Comparison of ENCODE assay signal across 15 cellular contexts in genomic region chr16:28183441-28183840, GRCh38. TPM values are rescaled to one million over a fixed set of nuclear protein-coding genes. Genes with fewer than 3 reads are reported as not detected.
DNase-seq lines count a peak whose midpoint lies in the region; ATAC-seq, FAIRE-seq and TF ChIP-seq lines count a peak whose summit lies in the region.
"Had no signal": no experiment of that assay in that cellular context is flagged by ENCODE, and none has a peak within 500 bp of the region (broad histone marks: within the 10 kb centered on the region; RNA-seq: fewer than 3 reads in every experiment).

No MANE protein-coding gene starts in this region.

- no peaks in the 10 kb centered on the region for H3K9me3 Mint-ChIP-seq in activated T-cell treated with anti-CD3 and anti-CD28 coated beads, Interleukin-2, amount 50 U/mL, for 24 hours
- H3K9me3 Mint-ChIP-seq in activated T-cell treated with anti-CD3 and anti-CD28 coated beads, Interleukin-2, amount 50 U/mL, for 4 hours = peaks cover 8% of the 10 kb centered on the region
- H3K9me3 Mint-ChIP-seq in stimulated activated effector memory CD8-positive, alpha-beta T cell treated with anti-CD3 and anti-CD28 coated beads, Interleukin-12 subunit alpha, Interleukin-12 subunit beta, amount 100 ng/mL, for 72 hours = no peaks in the 10 kb centered on the region

- peak overlapping the region; percentile 3 for H2BK5ac ChIP-seq in IMR-90 (ENCODE audit: low read depth, low read length, poor library complexity, severe bottlenecking)

- H3K4ac ChIP-seq in IMR-90 (ENCODE audit: low read depth, low read length) = peak overlapping the region; percentile 52; the same call in 1 of the 2 replicates

- no peak overlapping the region for H2BK15ac ChIP-seq in IMR-90 (ENCODE audit: low read depth, low read length)

- H3K36me3 ChIP-seq in IMR-90 (ENCODE audit: control insufficient read depth, insufficient read depth, low read length) (peaks cover 3% of the 10 kb centered on the region), K562 (ENCODE audit: control insufficient read depth, insufficient read depth, low read length) (peaks cover 60% of the 10 kb centered on the region), H7 (replicated peaks; ENCODE audit: control insufficient read depth, insufficient read depth, low read length) (no peaks in the 10 kb centered on the region)
- H3K36me3 ChIP-seq: ovary had no signal

- no peak for ATAC-seq in activated T-cell treated with anti-CD3 and anti-CD28 coated beads, Interleukin-2, amount 50 U/mL, for 4 hours
- ATAC-seq in IMR-90 (ENCODE audit: low read depth) (no peak), K562 (no peak)
- ATAC-seq in stimulated activated effector memory CD8-positive, alpha-beta T cell treated with anti-CD3 and anti-CD28 coated beads, Interleukin-12 subunit alpha, Interleukin-12 subunit beta, amount 100 ng/mL, for 72 hours = no peak
- ATAC-seq: foreskin keratinocyte had no signal

- peak overlapping the region in 1 of 2 experiments; percentile 6; a peak in 1 of 4 replicates for H4K8ac ChIP-seq in IMR-90 (ENCODE audit: low read depth in 2 of 2, low read length in 2 of 2)

- H4K5ac ChIP-seq in IMR-90 (ENCODE audit: low read depth, low read length) = peak overlapping the region; percentile 83

- 0 out of 2 replicates have a peak overlapping the region, but pooled peaks have one; percentile 21 for H3K23ac ChIP-seq in IMR-90 (ENCODE audit: low read depth, low read length)

- no peak overlapping the region for H2BK20ac ChIP-seq in IMR-90 (ENCODE audit: low read depth, low read length)

- DNase-seq in activated T-cell treated with anti-CD3 and anti-CD28 coated beads, Interleukin-2, amount 50 U/mL, for 24 hours = no peak
- no peak for DNase-seq in activated T-cell treated with anti-CD3 and anti-CD28 coated beads, Interleukin-2, amount 50 U/mL, for 4 hours
- DNase-seq in IMR-90 (no peak), K562 (ENCODE audit: extremely low read depth in 1 of 4, low spot score in 3 of 4) (no peak), COLO668 (lab: John Stamatoyannopoulos, UW; ENCODE audit: unreplicated experiment) (no peak), H7 (no peak), dedifferentiated amniotic fluid mesenchymal stem cell (ENCODE audit: extremely low spot score) (no peak)
- DNase-seq in stimulated activated effector memory CD8-positive, alpha-beta T cell treated with anti-CD3 and anti-CD28 coated beads, Interleukin-12 subunit alpha, Interleukin-12 subunit beta, amount 100 ng/mL, for 72 hours (ENCODE audit: low spot score in 2 of 2) = no peak
- DNase-seq: activated effector memory CD4-positive, alpha-beta T cell treated with Interleukin-2 at 50 U/mL for 16 hours; DND-41; effector CD8-positive, alpha-beta T cell; foreskin keratinocyte had no signal

- CTCF ChIA-PET in IMR-90 (lab: Yijun Ruan, JAX) (interaction anchor here (0.9 to 1.0 kb wide), 2 partner anchors 8 to 10 kb away, joined by 3 read pairs; no protein-coding TSS in a partner anchor), K562 (lab: Yijun Ruan, JAX; ENCODE audit: low intra/inter-chr PET ratio) (no interaction called here)

- H3K27me3 ChIP-seq in IMR-90 (ENCODE audit: control insufficient read depth, insufficient read depth, low read length) (no peaks in the 10 kb centered on the region), K562 (ENCODE audit: control insufficient read depth in 2 of 2, insufficient read depth in 2 of 2, low read length in 2 of 2) (no peaks in the 10 kb centered on the region), H7 (ENCODE audit: control insufficient read depth, insufficient read depth, low read length) (no peaks in the 10 kb centered on the region)
- H3K27me3 ChIP-seq: foreskin keratinocyte, ovary had no signal

- H3K27ac ChIP-seq in IMR-90 (ENCODE audit: insufficient read depth, low read length) = peak overlapping the region; percentile 71; the same call in 1 of the 2 replicates
- peak overlapping the region; percentile 50; the same call in 1 of the 3 replicates for H3K27ac ChIP-seq in K562 (ENCODE audit: extremely low read depth, low read depth, low read length)
- H3K27ac ChIP-seq: foreskin keratinocyte, ovary had no signal

- TF ChIP-seq RAD21 in IMR-90 (IDR thresholded peaks at IDR 0.05; ENCODE audit: low read length) = no peak
- TF ChIP-seq RAD21 in K562 (CRISPR knock-in tag; conservative IDR thresholded peaks at IDR 0.05 in 1 of 2, IDR thresholded peaks at IDR 0.05 in 1 of 2) = no peak

- H2AK9ac ChIP-seq in IMR-90 (replicated peaks; ENCODE audit: low read depth, low read length, poor library complexity) = no peak overlapping the region

- peak overlapping the region; percentile 91 for H3K18ac ChIP-seq in IMR-90 (ENCODE audit: low read depth, low read length)

- peaks cover 96% of the 10 kb centered on the region for H3K79me2 ChIP-seq in K562 (ENCODE audit: control insufficient read depth, insufficient read depth, low read length)

- TF ChIP-seq CTCF in IMR-90 (conservative IDR thresholded peaks at IDR 0.05; ENCODE audit: low read depth, low read length) = no peak
- no peak for TF ChIP-seq CTCF in K562 (IDR thresholded peaks at IDR 0.05 in 2 of 3, conservative IDR thresholded peaks at IDR 0.05 in 1 of 3; ENCODE audit: insufficient read depth in 2 of 3, low read depth in 1 of 3, low read length in 3 of 3)

- H3K4me1 ChIP-seq in IMR-90 (ENCODE audit: control insufficient read depth, insufficient read depth, low read length) = peaks cover 42% of the 10 kb centered on the region
- peaks cover 9 to 52% of the 10 kb centered on the region in 2 experiments for H3K4me1 ChIP-seq in K562 (replicated peaks in 1 of 2; ENCODE audit: control insufficient read depth in 2 of 2, insufficient read depth in 2 of 2, low read length in 2 of 2)

- H4K20me1 ChIP-seq in IMR-90 (ENCODE audit: insufficient read depth, low read length) = peaks cover 38% of the 10 kb centered on the region
- H4K20me1 ChIP-seq in K562 (replicated peaks; ENCODE audit: control insufficient read depth, insufficient read depth, low read length) = peaks cover 41% of the 10 kb centered on the region

- H4K91ac ChIP-seq in IMR-90 (ENCODE audit: insufficient read depth, low read depth, low read length) = no peak overlapping the region

- intact Hi-C loops in IMR-90 (cut with micrococcal nuclease) (no loop called here), K562 (cut with micrococcal nuclease) (no loop called here)

- no peaks in the 10 kb centered on the region for H3K27me3 Mint-ChIP-seq in activated T-cell treated with anti-CD3 and anti-CD28 coated beads, Interleukin-2, amount 50 U/mL, for 24 hours
- no peaks in the 10 kb centered on the region for H3K27me3 Mint-ChIP-seq in activated T-cell treated with anti-CD3 and anti-CD28 coated beads, Interleukin-2, amount 50 U/mL, for 4 hours (ENCODE audit: low read depth)

- WGBS in IMR-90 (ENCODE audit: extremely low coverage in 2 of 2, insufficient read length in 1 of 2), 2 experiments = no CpG with 5 or more reads among the region's 2 CpGs
- WGBS in K562 (ENCODE audit: insufficient coverage, low coverage, missing lambda C conversion rate) = 20% methylated on average over 2 of the region's 2 CpGs

- H3K27ac Mint-ChIP-seq in activated T-cell treated with anti-CD3 and anti-CD28 coated beads, Interleukin-2, amount 50 U/mL, for 24 hours = peak overlapping the region; percentile 94
- H3K27ac Mint-ChIP-seq in stimulated activated effector memory CD8-positive, alpha-beta T cell treated with anti-CD3 and anti-CD28 coated beads, Interleukin-12 subunit alpha, Interleukin-12 subunit beta, amount 100 ng/mL, for 72 hours = peak overlapping the region; percentile 82

- H2AFZ ChIP-seq in IMR-90 (replicated peaks; ENCODE audit: low read length, poor library complexity) = no peak overlapping the region
- no peak overlapping the region for H2AFZ ChIP-seq in K562 (ENCODE audit: low read depth, low read length)

- H2AK5ac ChIP-seq in IMR-90 (ENCODE audit: low read depth, low read length) = no peak overlapping the region

- H3K4me3 ChIP-seq in IMR-90 (ENCODE audit: insufficient read depth, low read depth, low read length) (no peak overlapping the region), K562 (no peak overlapping the region), H7 (ENCODE audit: insufficient read depth, low read depth, low read length) (no peak overlapping the region)
- H3K4me3 ChIP-seq: ovary had no signal

- dilution Hi-C loops in IMR-90 (cut with HindIII; ENCODE audit: low sequenced_read_pairs, unreplicated experiment) = no loop called here

- peaks cover 91% of the 10 kb centered on the region for H3K4me1 Mint-ChIP-seq in activated T-cell treated with anti-CD3 and anti-CD28 coated beads, Interleukin-2, amount 50 U/mL, for 24 hours (ENCODE audit: low read depth)
- peaks cover 91% of the 10 kb centered on the region for H3K4me1 Mint-ChIP-seq in activated T-cell treated with anti-CD3 and anti-CD28 coated beads, Interleukin-2, amount 50 U/mL, for 4 hours (ENCODE audit: low read depth)
- H3K4me1 Mint-ChIP-seq in stimulated activated effector memory CD8-positive, alpha-beta T cell treated with anti-CD3 and anti-CD28 coated beads, Interleukin-12 subunit alpha, Interleukin-12 subunit beta, amount 100 ng/mL, for 72 hours = peaks cover 82% of the 10 kb centered on the region

- no peak for TF ChIP-seq POLR2A in IMR-90 (IDR thresholded peaks at IDR 0.05; ENCODE audit: low read depth, low read length)
- TF ChIP-seq POLR2A in K562 (conservative IDR thresholded peaks at IDR 0.05) = no peak

- H3K9me1 ChIP-seq in IMR-90 (ENCODE audit: insufficient read depth, low read length) (peaks cover 28% of the 10 kb centered on the region), K562 (ENCODE audit: control insufficient read depth, insufficient read depth, low read length) (peaks cover 9% of the 10 kb centered on the region)

- TF ChIP-seq EP300 in K562 (IDR thresholded peaks at IDR 0.05; ENCODE audit: low read length) = no peak

- POLR2A ChIA-PET in IMR-90 (lab: Charles Lee; ENCODE audit: unreplicated experiment) (interaction anchor here (0.6 kb wide), 3 partner anchors 11 to 728 kb away, joined by 4 to 10 read pairs (median 4); no protein-coding TSS in a partner anchor), K562 (lab: Yijun Ruan, JAX) (interaction anchor here (0.6 to 1.7 kb wide), 5 partner anchors 8 to 27 kb away, joined by 3 to 7 read pairs (median 3); no protein-coding TSS in a partner anchor)

- peak overlapping the region; percentile 57 for H3K14ac ChIP-seq in IMR-90 (replicated peaks; ENCODE audit: low read depth, low read length)

- H3K79me1 ChIP-seq in IMR-90 (ENCODE audit: low read depth in 1 of 2, low read length in 2 of 2) = peaks cover 20 to 81% of the 10 kb centered on the region in 2 experiments

- no peak overlapping the region for H3K4me2 ChIP-seq in IMR-90 (ENCODE audit: low read depth, low read length)
- no peak overlapping the region for H3K4me2 ChIP-seq in K562 (ENCODE audit: insufficient read depth, low read length)

- peaks cover 94% of the 10 kb centered on the region for H3K36me3 Mint-ChIP-seq in activated T-cell treated with anti-CD3 and anti-CD28 coated beads, Interleukin-2, amount 50 U/mL, for 24 hours (ENCODE audit: low read depth)
- H3K36me3 Mint-ChIP-seq in activated T-cell treated with anti-CD3 and anti-CD28 coated beads, Interleukin-2, amount 50 U/mL, for 4 hours (ENCODE audit: insufficient read depth) = peaks cover 33% of the 10 kb centered on the region
- H3K36me3 Mint-ChIP-seq in stimulated activated effector memory CD8-positive, alpha-beta T cell treated with anti-CD3 and anti-CD28 coated beads, Interleukin-12 subunit alpha, Interleukin-12 subunit beta, amount 100 ng/mL, for 72 hours = peaks cover 79% of the 10 kb centered on the region

- no peak for FAIRE-seq in K562 (lab: Jason Lieb, UNC)
- FAIRE-seq: HTR-8/SVneo had no signal

- BruUV-seq in IMR-90 (replicated peaks; lab: Mats Ljungman, UMichigan) (no TSS peak), K562 (replicated peaks; lab: Mats Ljungman, UMichigan) (no TSS peak)

- H3K4me3 Mint-ChIP-seq in activated T-cell treated with anti-CD3 and anti-CD28 coated beads, Interleukin-2, amount 50 U/mL, for 24 hours = no peak overlapping the region
- H3K4me3 Mint-ChIP-seq in activated T-cell treated with anti-CD3 and anti-CD28 coated beads, Interleukin-2, amount 50 U/mL, for 4 hours = no peak overlapping the region
- H3K4me3 Mint-ChIP-seq in stimulated activated effector memory CD8-positive, alpha-beta T cell treated with anti-CD3 and anti-CD28 coated beads, Interleukin-12 subunit alpha, Interleukin-12 subunit beta, amount 100 ng/mL, for 72 hours = no peak overlapping the region
- H3K4me3 Mint-ChIP-seq: brain had no signal

- H2BK120ac ChIP-seq in IMR-90 (ENCODE audit: low read depth, low read length) = no peak overlapping the region

- in situ Hi-C loops in IMR-90 (cut with MboI; ENCODE audit: low sequenced_read_pairs) (no loop called here), K562 (cut with MboI) (no loop called here)

- no peaks in the 10 kb centered on the region for H3K9me3 ChIP-seq in IMR-90 (ENCODE audit: control insufficient read depth, insufficient read depth, low read length)
- no peaks in the 10 kb centered on the region for H3K9me3 ChIP-seq in K562 (replicated peaks; ENCODE audit: control insufficient read depth, insufficient read depth, low read depth, low read length)
- H3K9me3 ChIP-seq: ovary had no signal

- H3K9ac ChIP-seq in IMR-90 (ENCODE audit: low read depth, low read length) (no peak overlapping the region), K562 (ENCODE audit: insufficient read depth in 1 of 2, low read depth in 2 of 2, low read length in 2 of 2) (no peak overlapping the region)

- H3K56ac ChIP-seq in IMR-90 (ENCODE audit: extremely low read depth, insufficient read depth, low read length) = no peak overlapping the region

RNA-seq across cellular contexts. Expression of gene XPO6, which starts 28.3 kb away (rescaled TPM):
- 100 to 1,000 TPM; 291 to 305 (median 303) TPM for total RNA-seq in activated T-cell treated with anti-CD3 and anti-CD28 coated beads, Interleukin-2, amount 50 U/mL, for 4 hours
- total RNA-seq in IMR-90 (2012; rRNA removed) (103 and 108 TPM in 2 replicates), K562 (2014; rRNA removed) (121 and 136 TPM in 2 replicates), K562 (2014; rRNA removed; fragmentation: Illumina TruSeq; extraction: Trizol) (90.7 and 104 TPM in 2 replicates), K562 (2015; rRNA removed; fragmentation: Illumina TruSeq; extraction: Trizol) (101 and 104 TPM in 2 replicates), K562 (2021) (196 and 204 TPM in 2 replicates)
- polyA plus RNA-seq in IMR-90 (2012; rRNA removed) (184 and 202 TPM in 2 replicates), K562 (2011; rRNA removed) (160 and 184 TPM in 2 replicates), K562 (2014; fragmentation: Illumina TruSeq; extraction: Trizol) (154 and 180 TPM in 2 replicates), K562 (2014; fragmentation: Nextera tagmentation; extraction: Ambion mirVana) (10 to 100 TPM; 11.2 to 31.0 TPM), K562 (2014; rRNA removed) (119 and 141 TPM in 2 replicates)
- 213 and 433 TPM in 2 replicates for polyA plus RNA-seq in IMR-90 (2012; cell fraction: cytosol; rRNA removed)
- 272 and 467 TPM in 2 replicates for polyA plus RNA-seq in IMR-90 (2012; cell fraction: nucleus; rRNA removed; ENCODE audit: low replicate concordance)
- 514 and 616 TPM in 2 replicates for total RNA-seq in K562 (2011; cell fraction: chromatin; rRNA removed; ENCODE audit: low replicate concordance)
- 268 and 281 TPM in 2 replicates for total RNA-seq in K562 (2011; cell fraction: nucleolus; rRNA removed)
- 282 and 295 TPM in 2 replicates for total RNA-seq in K562 (2011; cell fraction: nucleoplasm; rRNA removed)
- 233 and 372 TPM in 2 replicates for polyA plus RNA-seq in K562 (2011; cell fraction: cytosol; rRNA removed)
- polyA plus RNA-seq in K562 (2011; cell fraction: nucleus; rRNA removed) = 242 and 339 TPM in 2 replicates
- polyA plus RNA-seq in K562 (2012) = 107 and 149 TPM in 2 replicates
- polyA minus RNA-seq in K562 (2011; rRNA and poly(A)+ RNA removed) = 205 and 308 TPM in 2 replicates
- 160 and 194 TPM in 2 replicates for polyA minus RNA-seq in K562 (2011; cell fraction: cytosol; rRNA and poly(A)+ RNA removed)
- 200 and 231 TPM in 2 replicates for polyA minus RNA-seq in K562 (2011; cell fraction: nucleus; rRNA and poly(A)+ RNA removed)
- total RNA-seq in H7 (2014; rRNA removed; shearing (Covaris generic)) = 159 and 188 TPM in 2 replicates
